8 cellular contexts compared by ENCODE assay signal in the genomic region with DNA sequence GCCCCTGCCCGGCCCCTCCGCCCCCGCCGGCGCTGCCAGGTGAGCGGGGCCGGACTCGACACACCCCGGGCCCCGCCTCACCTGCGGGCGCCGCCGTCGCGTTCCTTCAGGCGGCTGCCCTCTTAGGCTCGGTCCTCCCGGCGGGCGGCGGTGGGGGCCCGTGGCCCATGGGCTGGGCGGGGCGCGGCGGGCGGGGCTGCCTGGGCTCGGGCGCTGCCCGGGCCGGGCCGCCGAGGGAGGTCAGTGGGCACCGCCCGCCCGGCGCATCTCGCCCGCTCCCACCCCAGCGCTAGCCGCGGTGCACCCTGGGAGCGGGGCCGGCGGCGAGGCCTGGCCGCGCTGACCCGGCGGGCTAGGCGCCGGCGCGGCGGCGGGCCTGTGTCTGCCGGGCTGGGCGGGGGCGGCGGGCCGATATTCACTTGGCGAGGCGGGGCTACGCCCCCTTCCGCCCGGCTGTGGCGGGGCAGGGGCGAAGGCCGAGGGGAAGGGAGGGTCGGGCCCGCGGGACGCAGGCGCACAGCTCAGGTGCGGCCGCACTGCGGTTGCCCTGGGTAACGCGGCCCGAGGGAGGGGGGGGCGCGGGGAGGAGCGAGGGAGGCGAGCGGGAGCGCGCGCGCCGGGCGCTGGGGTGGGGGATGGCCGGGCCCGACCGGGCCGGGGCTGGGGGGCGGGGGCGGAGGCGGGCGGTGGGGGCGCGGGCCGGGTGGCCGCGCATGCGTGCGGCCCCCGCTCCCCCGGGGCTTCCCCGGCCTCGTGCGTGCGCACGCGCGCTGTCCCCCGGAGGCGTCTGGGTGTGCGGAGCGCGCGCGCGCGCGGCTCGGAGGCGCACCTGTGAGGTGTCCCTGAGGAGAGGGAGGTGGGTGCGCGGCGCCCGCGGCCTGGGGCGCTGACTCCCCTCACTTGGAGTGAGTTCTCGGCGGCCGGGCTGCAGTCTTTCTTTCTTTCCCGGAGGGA. TPM values are rescaled to one million over a fixed set of nuclear protein-coding genes. Genes with fewer than 3 reads are reported as not detected.
A peak's percentile ranks its signal among the peaks of the same experiment; 100 is the strongest.
DNase-seq lines count a peak whose midpoint lies in the region; ATAC-seq and TF ChIP-seq lines count a peak whose summit lies in the region.

TSS of gene CCDC92 (minus strand) at position 384 of the 954 bp plus-strand sequence. CDS start 28,526 bp downstream, outside the sequence.
TSS of gene ZNF664 (plus strand) at position 768 of the 954 bp plus-strand sequence. CDS start 38,930 bp downstream, outside the sequence.

- no peaks in the 10 kb centered on the region for H4K20me1 ChIP-seq in MM.1S (ENCODE audit: insufficient read depth, low read length)

- H3K4me1 Mint-ChIP-seq in activated naive CD4-positive, alpha-beta T cell treated with anti-CD3 and anti-CD28 coated beads for 36 hours (ENCODE audit: low read depth) = peaks cover 33% of the 10 kb centered on the region

- peak within 1 kb of the TSS; percentile 61 for H3K27ac Mint-ChIP-seq in activated naive CD4-positive, alpha-beta T cell treated with anti-CD3 and anti-CD28 coated beads for 36 hours

- H3K27me3 Mint-ChIP-seq in activated naive CD4-positive, alpha-beta T cell treated with anti-CD3 and anti-CD28 coated beads for 36 hours (ENCODE audit: low read depth) = no peaks in the 10 kb centered on the region

- peaks cover 14% of the 10 kb centered on the region; the same call in 1 of the 2 replicates for H3F3A ChIP-seq in MM.1S (ENCODE audit: insufficient read depth, low read length)

- H3K9me3 ChIP-seq in HAP-1 (no peaks in the 10 kb centered on the region), MM.1S (replicated peaks; ENCODE audit: insufficient read depth, low read length) (no peaks in the 10 kb centered on the region), SJCRH30 (replicated peaks) (no peaks in the 10 kb centered on the region), gastroesophageal sphincter (no peaks in the 10 kb centered on the region), suprapubic skin (no peaks in the 10 kb centered on the region)

- TF ChIP-seq POLR2A in gastroesophageal sphincter (IDR thresholded peaks at IDR 0.05) = peak; percentile 18 to 84
- TF ChIP-seq POLR2A in suprapubic skin (IDR thresholded peaks at IDR 0.05) = peak in 1 of 2 donors; percentile 71

- H3K79me2 ChIP-seq in MM.1S (ENCODE audit: low read length) = peaks cover 35% of the 10 kb centered on the region

- no CpG with 5 or more reads among the region's 138 CpGs for WGBS in gastroesophageal sphincter (ENCODE audit: low coverage in 1 of 2), 2 donors
- WGBS in suprapubic skin = 1% methylated on average over 14 of the region's 138 CpGs

- TF ChIP-seq CTCF in MM.1S (IDR thresholded peaks at IDR 0.05; ENCODE audit: low read length) (no peak), gastroesophageal sphincter (IDR thresholded peaks at IDR 0.05) (peak in 3 of 4 experiments; percentile 12 to 38 (median 33)), suprapubic skin (IDR thresholded peaks at IDR 0.05) (no peak)

- CTCF ChIA-PET in activated naive CD4-positive, alpha-beta T cell treated with anti-CD3 and anti-CD28 coated beads for 36 hours (lab: Charles Lee) = interaction anchor here (1.6 kb wide), 1 partner anchor 67 kb away, joined by 3 read pairs; no protein-coding TSS in a partner anchor

- peaks cover 19% of the 10 kb centered on the region for H3K36me3 ChIP-seq in HAP-1 (replicated peaks)
- H3K36me3 ChIP-seq in MM.1S (replicated peaks; ENCODE audit: insufficient read depth, low read length) = no peaks in the 10 kb centered on the region
- peaks cover 10% of the 10 kb centered on the region for H3K36me3 ChIP-seq in SJCRH30
- peaks cover 0 to 17% of the 10 kb centered on the region in 2 donors for H3K36me3 ChIP-seq in gastroesophageal sphincter
- peaks cover 3% of the 10 kb centered on the region for H3K36me3 ChIP-seq in suprapubic skin

- DNase-seq in GM03348 (ENCODE audit: low spot score) = peak; percentile 100
- peak; percentile 91 to 96 for DNase-seq in HAP-1 (ENCODE audit: low spot score in 2 of 2)
- peak; percentile 85 for DNase-seq in MM.1S
- DNase-seq in SJCRH30 = peak; percentile 93
- peak; percentile 94 for DNase-seq in activated naive CD4-positive, alpha-beta T cell treated with anti-CD3 and anti-CD28 coated beads for 36 hours
- DNase-seq in occipital lobe (lab: John Stamatoyannopoulos, UW) = peak; percentile 82
- DNase-seq in suprapubic skin (ENCODE audit: low spot score in 2 of 2) = peak; percentile 87 to 92

- peaks cover 7% of the 10 kb centered on the region; the same call in 1 of the 2 replicates for H3K4me1 ChIP-seq in HAP-1
- H3K4me1 ChIP-seq in MM.1S (ENCODE audit: low read length) = no peaks in the 10 kb centered on the region
- peaks cover 13% of the 10 kb centered on the region for H3K4me1 ChIP-seq in SJCRH30
- peaks cover 0 to 62% (median 6%) of the 10 kb centered on the region in 3 donors for H3K4me1 ChIP-seq in gastroesophageal sphincter
- peaks cover 28% of the 10 kb centered on the region for H3K4me1 ChIP-seq in suprapubic skin

- H3K4me3 Mint-ChIP-seq in activated naive CD4-positive, alpha-beta T cell treated with anti-CD3 and anti-CD28 coated beads for 36 hours = peak within 1 kb of the TSS; percentile 88

- H3K4me3 ChIP-seq in HAP-1 (peak within 1 kb of the TSS; percentile 75), MM.1S (ENCODE audit: low read length) (peak within 1 kb of the TSS; percentile 64), SJCRH30 (peak within 1 kb of the TSS; percentile 82), gastroesophageal sphincter (peak within 1 kb of the TSS; percentile 97 to 99), suprapubic skin (peak within 1 kb of the TSS; percentile 97)

- H3K27ac ChIP-seq in MM.1S (ENCODE audit: low read length) (peak within 1 kb of the TSS; percentile 45; the same call in 1 of the 2 replicates), SJCRH30 (peak within 1 kb of the TSS; percentile 31; the same call in 1 of the 2 replicates), gastroesophageal sphincter (peak within 1 kb of the TSS; percentile 93 to 98 (median 96)), suprapubic skin (peak within 1 kb of the TSS; percentile 94)

- peak within 1 kb of the TSS; percentile 56 for H2AFZ ChIP-seq in MM.1S (ENCODE audit: low read length)

- H3K9me2 ChIP-seq in MM.1S (replicated peaks; ENCODE audit: insufficient read depth, low read length) = no peaks in the 10 kb centered on the region

- peak; percentile 92 for ATAC-seq in gastroesophageal sphincter

- peak within 1 kb of the TSS; percentile 70 for H3K4me2 ChIP-seq in MM.1S (ENCODE audit: low read depth, low read length)

- H3K9ac ChIP-seq in MM.1S (ENCODE audit: low read length) = peak within 1 kb of the TSS; percentile 55

- intact Hi-C loops in activated naive CD4-positive, alpha-beta T cell treated with anti-CD3 and anti-CD28 coated beads for 36 hours (cut with micrococcal nuclease) = loop anchor here (1.0 to 5.0 kb wide), 4 partner anchors 260 to 607 kb away; partner anchors contain the start of genes ATP6V0A2, EIF2B1, GTF2H3 and KMT5A

- in situ Hi-C loops in HAP-1 (cut with MboI; ENCODE audit: low sequenced_read_pairs) = no loop called here

- TF ChIP-seq EP300 in gastroesophageal sphincter (IDR thresholded peaks at IDR 0.05) (no peak), suprapubic skin (IDR thresholded peaks at IDR 0.05) (no peak)

- H3K9me3 Mint-ChIP-seq in activated naive CD4-positive, alpha-beta T cell treated with anti-CD3 and anti-CD28 coated beads for 36 hours = no peaks in the 10 kb centered on the region

- H3K27me3 ChIP-seq in HAP-1 (ENCODE audit: low read depth) (no peaks in the 10 kb centered on the region), MM.1S (replicated peaks; ENCODE audit: insufficient read depth, low read length) (no peaks in the 10 kb centered on the region), SJCRH30 (no peaks in the 10 kb centered on the region), gastroesophageal sphincter (no peaks in the 10 kb centered on the region), suprapubic skin (no peaks in the 10 kb centered on the region)

- peaks cover 10% of the 10 kb centered on the region for H3K36me3 Mint-ChIP-seq in activated naive CD4-positive, alpha-beta T cell treated with anti-CD3 and anti-CD28 coated beads for 36 hours (ENCODE audit: low read depth)

RNA-seq across cellular contexts. Expression of gene CCDC92, which starts in this region (rescaled TPM):
- total RNA-seq in SJCRH30 (2014; rRNA removed; shearing (Covaris generic)) = 7.6 and 7.7 TPM in 2 replicates
- total RNA-seq in activated naive CD4-positive, alpha-beta T cell treated with anti-CD3 and anti-CD28 coated beads for 36 hours = 1 to 10 TPM; 3.3 to 3.7 TPM
- total RNA-seq in gastroesophageal sphincter (10 to 100 TPM; 26.2 to 74.3 (median 34.2) TPM), occipital lobe (15.0 TPM), suprapubic skin (10 to 100 TPM in 2 of 4 donors, 1 to 10 TPM in 2; 6.5 to 17.1 (median 10.6) TPM)

RNA-seq across cellular contexts. Expression of gene ZNF664, which starts in this region (rescaled TPM):
- total RNA-seq in SJCRH30 (2014; rRNA removed; shearing (Covaris generic)) = 102 TPM in 2 replicates
- total RNA-seq in activated naive CD4-positive, alpha-beta T cell treated with anti-CD3 and anti-CD28 coated beads for 36 hours = 10 to 100 TPM; 42.2 to 46.0 TPM
- 10 to 100 TPM; 58.7 to 95.5 (median 78.2) TPM for total RNA-seq in gastroesophageal sphincter
- total RNA-seq in occipital lobe = 67.5 TPM
- 10 to 100 TPM; 29.6 to 39.6 (median 32.8) TPM for total RNA-seq in suprapubic skin

Comparison
In these comparisons a context has a peak if more than half of its experiments do, and no peak if none do; other contexts are left out.
1. Peak in every context shown above with its lines: DNase-seq, ATAC-seq, H3K4me3 ChIP-seq and H3K27ac ChIP-seq.
2. H3K27ac ChIP-seq: peak in every context shown above with its lines; median percentile 96 in gastroesophageal sphincter; 94 in suprapubic skin; 45 in MM.1S; 31 in SJCRH30.
3. CTCF ChIP-seq: peak in gastroesophageal sphincter (3 of 4); none in MM.1S (single experiment) and suprapubic skin (0 of 2).